ENCODE assay signal across 9 cellular contexts in the genomic region with DNA sequence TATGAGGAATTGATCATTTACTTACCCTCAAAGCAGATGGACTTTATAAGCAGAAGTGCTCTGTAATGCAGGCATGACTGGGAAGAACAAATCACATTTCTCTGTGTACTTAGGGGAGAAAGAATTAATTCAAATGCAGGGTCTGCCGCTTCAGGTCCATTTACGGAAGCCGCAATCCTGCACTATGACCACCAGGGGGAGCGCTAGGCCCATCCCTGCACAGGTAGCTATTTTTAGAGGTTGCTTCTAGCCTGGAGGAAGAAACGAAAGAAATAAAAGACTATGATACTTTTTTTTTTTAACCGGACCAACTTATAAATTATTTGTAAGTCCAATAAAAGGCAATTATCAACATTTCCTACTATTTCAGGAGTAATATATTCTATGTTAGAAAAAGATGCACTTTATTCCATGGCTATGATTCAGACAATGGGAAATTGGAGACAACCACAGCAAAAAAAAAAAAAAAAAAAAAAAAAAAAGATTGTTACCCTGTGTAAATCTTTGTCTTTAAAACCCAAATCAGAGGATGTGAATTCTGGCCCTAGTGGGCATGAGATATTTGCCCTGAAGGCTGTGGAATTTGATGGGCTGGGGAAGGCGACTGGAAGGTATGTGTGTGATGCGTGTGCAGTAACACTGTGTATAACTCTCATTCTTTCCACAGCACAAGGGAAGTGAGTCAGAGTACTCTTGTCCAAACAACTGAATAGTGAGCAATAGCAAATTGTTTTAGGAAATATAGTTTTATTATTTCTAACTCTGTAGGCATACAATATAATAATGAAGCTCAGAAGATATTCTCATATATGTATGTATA. TPM values are rescaled to one million over a fixed set of nuclear protein-coding genes. Genes with fewer than 3 reads are reported as not detected.
DNase-seq lines count a peak whose midpoint lies in the region; ATAC-seq, FAIRE-seq and TF ChIP-seq lines count a peak whose summit lies in the region.
"Had no signal": no experiment of that assay in that cellular context is flagged by ENCODE, and none has a peak within 500 bp of the region (broad histone marks: within the 10 kb centered on the region; RNA-seq: fewer than 3 reads in every experiment).

No MANE protein-coding gene starts in this region.

- DNase-seq in GDM1 (lab: John Stamatoyannopoulos, UW) (peak; percentile 34), HCEC 1CT (peak; percentile 92), NCI-H1105 treated with DMSO at 0.1 percent for 48 hours (lab: John Stamatoyannopoulos, UW) (peak; percentile 61), body of pancreas (peak; percentile 67 to 76 (median 70)), immature natural killer cell (peak; percentile 64 to 67 (median 64))
- peak; percentile 53 for DNase-seq in stimulated activated CD4-positive, alpha-beta T cell treated with anti-CD3 and anti-CD28 coated beads, Interleukin-12 subunit alpha, Interleukin-12 subunit beta, amount 100 ng/mL, for 4 hours

- peak; percentile 91 to 100 (median 94) for TF ChIP-seq CTCF in body of pancreas (IDR thresholded peaks at IDR 0.05)

- peak overlapping the region in 3 of 6 donors; percentile 3 to 78 (median 28) for H3K27ac Mint-ChIP-seq in immature natural killer cell
- H3K27ac Mint-ChIP-seq: stimulated activated naive CD8-positive, alpha-beta T cell treated with anti-CD3 and anti-CD28 coated beads, Interleukin-15, Interleukin-2, amounts not matched to agents 100 ng/mL and 50 ng/mL, for 24 hours had no signal

- H3K9me3 Mint-ChIP-seq in immature natural killer cell = peaks cover 0 to 2% (median under 1%) of the 10 kb centered on the region in 6 donors
- H3K9me3 Mint-ChIP-seq: stimulated activated naive CD8-positive, alpha-beta T cell treated with anti-CD3 and anti-CD28 coated beads, Interleukin-15, Interleukin-2, amounts not matched to agents 100 ng/mL and 50 ng/mL, for 24 hours had no signal

- no peaks in the 10 kb centered on the region for H3K36me3 ChIP-seq in body of pancreas (replicated peaks in 1 of 2; ENCODE audit: insufficient read depth in 1 of 2, low read depth in 2 of 2)

- H3K27me3 Mint-ChIP-seq in immature natural killer cell (ENCODE audit: low read depth in 3 of 3) = peaks cover 2 to 6% (median 2%) of the 10 kb centered on the region in 3 donors

- no peaks in the 10 kb centered on the region for H3K9me3 ChIP-seq in body of pancreas

- H3K27ac ChIP-seq in body of pancreas = no peak overlapping the region

- peaks cover 0 to 3% of the 10 kb centered on the region in 2 donors for H3K27me3 ChIP-seq in body of pancreas

- peak; percentile 32 for FAIRE-seq in TTC549 (lab: Jason Lieb, UNC)

- no peak overlapping the region for H3K4me3 ChIP-seq in body of pancreas

- H3K4me1 Mint-ChIP-seq in immature natural killer cell = peaks cover 36 to 38% of the 10 kb centered on the region in 2 donors

- intact Hi-C loops in body of pancreas (cut with DNase I) = loop anchor here (5.0 kb wide), 2 partner anchors 130 to 145 kb away; no protein-coding TSS in a partner anchor

- H3K4me1 ChIP-seq in body of pancreas = no peaks in the 10 kb centered on the region

- TF ChIP-seq POLR2A in body of pancreas (IDR thresholded peaks at IDR 0.05) = no peak

- H3K4me3 Mint-ChIP-seq in immature natural killer cell = peak overlapping the region; percentile 51 to 81 (median 62)
- H3K4me3 Mint-ChIP-seq: stimulated activated naive CD8-positive, alpha-beta T cell treated with anti-CD3 and anti-CD28 coated beads, Interleukin-15, Interleukin-2, amounts not matched to agents 100 ng/mL and 50 ng/mL, for 24 hours had no signal

- no peaks in the 10 kb centered on the region for H3K36me3 Mint-ChIP-seq in immature natural killer cell

- 18 to 20% methylated on average over 8 of the region's 8 CpGs for WGBS in body of pancreas, 2 donors

- ATAC-seq in body of pancreas = peak; percentile 81
- no peak for ATAC-seq in HG02571 (IDR thresholded peaks at IDR 0.05; ENCODE audit: unreplicated experiment)

RNA-seq across cellular contexts. Expression of a gene that starts 12.9 kb away (rescaled TPM):
- total RNA-seq in body of pancreas = 1 to 10 TPM; 2.3 to 3.4 TPM
- polyA plus RNA-seq in immature natural killer cell = not detected

RNA-seq across cellular contexts. Expression of a gene that starts 22.5 kb away (rescaled TPM):
- total RNA-seq in body of pancreas = not detected
- not detected for polyA plus RNA-seq in immature natural killer cell

Comparison
In these comparisons a context has a peak if more than half of its experiments do, and no peak if none do; other contexts are left out.
1. DNase-seq: peak in every context shown above with its lines; median percentile 92 in HCEC 1CT; 70 in body of pancreas; 64 in immature natural killer cell; 61 in NCI-H1105 treated with DMSO at 0.1 percent for 48 hours; 53 in stimulated activated CD4-positive, alpha-beta T cell treated with anti-CD3 and anti-CD28 coated beads, Interleukin-12 subunit alpha, Interleukin-12 subunit beta, amount 100 ng/mL, for 4 hours; 34 in GDM1.